22 cellular contexts compared by ENCODE assay signal in the genomic region with DNA sequence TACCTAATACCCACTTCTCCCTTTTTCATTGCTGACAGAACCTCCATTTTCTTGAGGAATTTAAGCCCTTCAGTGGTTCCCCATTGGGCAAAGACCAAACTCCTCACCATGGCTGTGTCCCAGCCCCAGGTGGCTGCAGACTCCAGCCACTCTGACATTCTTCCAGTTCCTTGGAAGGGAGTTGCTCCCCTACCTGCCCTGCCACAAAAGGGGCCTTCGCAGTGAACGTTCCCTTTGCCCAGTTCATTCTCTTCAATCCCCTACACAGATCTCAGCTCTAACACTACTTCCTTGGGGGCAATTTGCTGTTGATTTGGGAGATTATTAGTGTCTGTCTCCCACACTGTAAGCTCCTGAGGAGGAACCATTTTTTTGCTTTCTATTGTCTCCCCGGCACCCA. TPM values are rescaled to one million over a fixed set of nuclear protein-coding genes. Genes with fewer than 3 reads are reported as not detected.
DNase-seq lines count a peak whose midpoint lies in the region; ATAC-seq, FAIRE-seq and TF ChIP-seq lines count a peak whose summit lies in the region.
"Had no signal": no experiment of that assay in that cellular context is flagged by ENCODE, and none has a peak within 500 bp of the region (broad histone marks: within the 10 kb centered on the region; RNA-seq: fewer than 3 reads in every experiment).

No MANE protein-coding gene starts in this region.

- intact Hi-C loops in left ventricle myocardium inferior (cut with micrococcal nuclease) (no loop called here), left cardiac atrium (cut with DNase I) (no loop called here)

- TF ChIP-seq POLR2A in H54 (IDR thresholded peaks at IDR 0.05; ENCODE audit: low read depth, low read length) = no peak

- DNase-seq in left ventricle myocardium inferior = no peak
- no peak for DNase-seq in left cardiac atrium
- no peak for DNase-seq in NOMO-1 (lab: John Stamatoyannopoulos, UW; ENCODE audit: unreplicated experiment in 2 of 2)
- DNase-seq in H54 (ENCODE audit: insufficient read length, low spot score) = no peak
- DNase-seq: ACHN; BE2C; C1 segment of cervical spinal cord; Caco-2; CD4-positive, CD25-positive, alpha-beta regulatory T cell; H7; HFFc6 had no signal

- H3K9me3 ChIP-seq in left ventricle myocardium inferior (replicated peaks) = no peaks in the 10 kb centered on the region
- H3K9me3 ChIP-seq: BE2C, Caco-2 had no signal

- no peak overlapping the region for H3K4me3 ChIP-seq in left ventricle myocardium inferior
- H3K4me3 ChIP-seq: GM23338 had no signal

- H3K27me3 Mint-ChIP-seq in activated T-helper 17 cell treated with anti-CD3 and anti-CD28 coated beads, Interleukin-2, amount 50 U/mL, for 72 hours = no peaks in the 10 kb centered on the region
- H3K27me3 Mint-ChIP-seq in nephron (ENCODE audit: low read depth) = peaks cover 3% of the 10 kb centered on the region
- H3K27me3 Mint-ChIP-seq: IgD-negative memory B cell had no signal

- peaks cover 24% of the 10 kb centered on the region for H3K4me1 Mint-ChIP-seq in activated T-helper 17 cell treated with anti-CD3 and anti-CD28 coated beads, Interleukin-2, amount 50 U/mL, for 72 hours
- H3K4me1 Mint-ChIP-seq in nephron = peaks cover 34% of the 10 kb centered on the region

- H3K27ac ChIP-seq in left ventricle myocardium inferior (replicated peaks) = peak overlapping the region; percentile 98

- ATAC-seq in left cardiac atrium (no peak), HG03095 (IDR thresholded peaks at IDR 0.05; ENCODE audit: unreplicated experiment) (no peak)
- ATAC-seq in activated T-helper 17 cell treated with anti-CD3 and anti-CD28 coated beads, Interleukin-2, amount 50 U/mL, for 72 hours (replicated peaks) = no peak
- ATAC-seq: GM23338, HCT116, HepG2 had no signal

- H3K27me3 ChIP-seq in left ventricle myocardium inferior (ENCODE audit: low read depth) = no peaks in the 10 kb centered on the region

- TF ChIP-seq CTCF in left ventricle myocardium inferior (IDR thresholded peaks at IDR 0.05; ENCODE audit: borderline replicate concordance) = no peak
- TF ChIP-seq CTCF in nephron (IDR thresholded peaks at IDR 0.05; ENCODE audit: unreplicated experiment in 3 of 3) = no peak

- no peak for FAIRE-seq in H54 (lab: Jason Lieb, UNC)
- FAIRE-seq: A204.1, D721Med, G401.6, GM12891, HepG2 had no signal

- peak overlapping the region; percentile 11 for H3K4me3 Mint-ChIP-seq in activated T-helper 17 cell treated with anti-CD3 and anti-CD28 coated beads, Interleukin-2, amount 50 U/mL, for 72 hours
- peak overlapping the region in 1 of 3 experiments; percentile 16 for H3K4me3 Mint-ChIP-seq in nephron
- H3K4me3 Mint-ChIP-seq: GM23338, HFFc6 had no signal

- no peak overlapping the region for H3K27ac Mint-ChIP-seq in activated T-helper 17 cell treated with anti-CD3 and anti-CD28 coated beads, Interleukin-2, amount 50 U/mL, for 72 hours
- H3K27ac Mint-ChIP-seq in nephron = peak overlapping the region; percentile 21 to 47 (median 35)
- H3K27ac Mint-ChIP-seq: GM23338, HFFc6 had no signal

- H3K4me1 ChIP-seq in left ventricle myocardium inferior = peaks cover 63% of the 10 kb centered on the region

- no peaks in the 10 kb centered on the region for H3K36me3 ChIP-seq in left ventricle myocardium inferior
- H3K36me3 ChIP-seq: BE2C had no signal

- peaks cover 7% of the 10 kb centered on the region for H3K36me3 Mint-ChIP-seq in activated T-helper 17 cell treated with anti-CD3 and anti-CD28 coated beads, Interleukin-2, amount 50 U/mL, for 72 hours (ENCODE audit: low read depth)
- no peaks in the 10 kb centered on the region for H3K36me3 Mint-ChIP-seq in nephron (ENCODE audit: low read depth)
- H3K36me3 Mint-ChIP-seq: CD4-positive, CD25-positive, alpha-beta regulatory T cell; IgD-negative memory B cell had no signal

- H3K9me3 Mint-ChIP-seq in activated T-helper 17 cell treated with anti-CD3 and anti-CD28 coated beads, Interleukin-2, amount 50 U/mL, for 72 hours = no peaks in the 10 kb centered on the region
- H3K9me3 Mint-ChIP-seq in nephron = no peaks in the 10 kb centered on the region
- H3K9me3 Mint-ChIP-seq: GM23338, HFFc6, IgD-negative memory B cell had no signal

RNA-seq across cellular contexts. Expression of a gene that starts 3.2 kb away (rescaled TPM):
- total RNA-seq in left ventricle myocardium inferior (95.0 TPM), left cardiac atrium (10 to 100 TPM; 60.4 to 76.0 TPM)
- total RNA-seq in activated T-helper 17 cell treated with anti-CD3 and anti-CD28 coated beads, Interleukin-2, amount 50 U/mL, for 72 hours = 10 to 100 TPM; 21.8 to 24.5 TPM
